In the genomic region with DNA sequence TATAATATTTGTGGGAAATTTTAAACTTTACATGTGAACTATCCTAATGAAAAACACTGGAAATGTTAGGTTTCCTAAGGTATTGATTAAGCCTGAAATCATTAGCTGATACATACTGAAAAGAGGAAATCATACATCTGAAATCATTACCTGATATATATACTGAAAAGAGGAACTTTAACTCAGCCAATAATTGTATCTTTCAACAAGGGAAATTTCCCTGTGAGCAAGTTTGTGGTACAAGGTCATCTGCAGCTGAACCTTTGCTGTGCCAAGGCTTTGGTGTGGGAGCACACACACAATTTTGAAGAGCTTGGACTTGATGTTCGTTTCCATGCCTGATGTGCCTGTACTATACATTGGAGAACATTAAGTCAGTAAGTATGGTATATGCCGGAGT, we compare ENCODE assay signal across 13 cellular contexts.
DNase-seq lines count a peak whose midpoint lies in the region; ATAC-seq and TF ChIP-seq lines count a peak whose summit lies in the region.
"Had no signal": no experiment of that assay in that cellular context is flagged by ENCODE, and none has a peak within 500 bp of the region (broad histone marks: within the 10 kb centered on the region; RNA-seq: fewer than 3 reads in every experiment).

No MANE protein-coding gene starts in this region.

- BruUV-seq in OCI-LY7 (replicated peaks; lab: Mats Ljungman, UMichigan): no TSS peak

- TF ChIP-seq CTCF in MM.1S (IDR thresholded peaks at IDR 0.05; ENCODE audit: low read length) (no peak), OCI-LY7 (conservative IDR thresholded peaks at IDR 0.05; ENCODE audit: low read length) (no peak)

- no peak overlapping the region for H3K9ac ChIP-seq in GM23248
- no peak overlapping the region for H3K9ac ChIP-seq in MM.1S (ENCODE audit: low read length)

- H3K36me3 Mint-ChIP-seq in naive thymus-derived CD4-positive, alpha-beta T cell: peaks cover 0 to 4% (median 0%) of the 10 kb centered on the region in 5 donors
- H3K36me3 Mint-ChIP-seq: brain had no signal

- DNase-seq in GM23248 (no peak), MM.1S (no peak), islet precursor cell (no peak), OCI-LY7 (ENCODE audit: low spot score) (no peak)
- no peak for DNase-seq in naive thymus-derived CD4-positive, alpha-beta T cell
- no peak for DNase-seq in stimulated activated CD4-positive, alpha-beta T cell treated with anti-CD3 and anti-CD28 coated beads, Interleukin-1b, Interleukin-23, amount 100 ng/mL, for 48 hours
- DNase-seq: DMS79; stimulated activated CD4-positive, alpha-beta T cell treated with anti-CD3 and anti-CD28 coated beads, Interleukin-2, amount 100 ng/mL, for 48 hours had no signal

- H3K79me2 ChIP-seq in GM23248 (ENCODE audit: insufficient read depth) (no peaks in the 10 kb centered on the region), MM.1S (ENCODE audit: low read length) (no peaks in the 10 kb centered on the region), OCI-LY7 (ENCODE audit: insufficient read depth, low read depth, low read length) (no peaks in the 10 kb centered on the region)

- intact Hi-C loops in naive thymus-derived CD4-positive, alpha-beta T cell (cut with micrococcal nuclease): loop anchor here in 1 of 2 donors (10.0 kb wide), 2 partner anchors 131 to 161 kb away; a partner anchor contains a TSS
- intact Hi-C loops in OCI-LY7 (cut with micrococcal nuclease; ENCODE audit: unreplicated experiment): no loop called here

- H3K4me3 Mint-ChIP-seq in naive thymus-derived CD4-positive, alpha-beta T cell: peak overlapping the region in 6 of 10 donors; percentile 66 to 77 (median 68)
- H3K4me3 Mint-ChIP-seq: brain had no signal

- peak overlapping the region in 2 of 9 donors; percentile 55 to 60 for H3K27ac Mint-ChIP-seq in naive thymus-derived CD4-positive, alpha-beta T cell
- H3K27ac Mint-ChIP-seq: brain had no signal

- in situ Hi-C loops in GM23248 (cut with MboI): no loop called here

- peaks cover 2 to 19% (median 12%) of the 10 kb centered on the region in 7 donors for H3K4me1 Mint-ChIP-seq in naive thymus-derived CD4-positive, alpha-beta T cell
- H3K4me1 Mint-ChIP-seq: brain had no signal

- H3K4me2 ChIP-seq in GM23248 (ENCODE audit: unreplicated experiment) (no peak overlapping the region), MM.1S (ENCODE audit: low read depth, low read length) (peak overlapping the region; percentile 54; the same call in 1 of the 2 replicates), OCI-LY7 (ENCODE audit: low read length) (no peak overlapping the region)

- H3K4me1 ChIP-seq in GM23248 (ENCODE audit: insufficient read depth) (no peaks in the 10 kb centered on the region), MM.1S (ENCODE audit: low read length) (no peaks in the 10 kb centered on the region), OCI-LY7 (ENCODE audit: insufficient read depth, low read length, poor library complexity, severe bottlenecking) (no peaks in the 10 kb centered on the region)
- peaks cover 0 to 7% of the 10 kb centered on the region in 2 donors for H3K4me1 ChIP-seq in naive thymus-derived CD4-positive, alpha-beta T cell (ENCODE audit: control insufficient read depth in 2 of 2, insufficient read depth in 2 of 2, low read length in 2 of 2)
- H3K4me1 ChIP-seq: SJSA1 had no signal

- H3K27me3 Mint-ChIP-seq in naive thymus-derived CD4-positive, alpha-beta T cell: no peaks in the 10 kb centered on the region
- H3K27me3 Mint-ChIP-seq: activated CD4-positive, alpha-beta memory T cell treated with anti-CD3 and anti-CD28 coated beads, Interleukin-2, amount 10 ng/mL, durations not matched to agents 7 days and 5 days; brain had no signal

- H3K9me3 ChIP-seq in GM23248 (ENCODE audit: low read depth) (no peaks in the 10 kb centered on the region), MM.1S (replicated peaks; ENCODE audit: insufficient read depth, low read length) (no peaks in the 10 kb centered on the region), OCI-LY7 (ENCODE audit: low read length) (no peaks in the 10 kb centered on the region)
- H3K9me3 ChIP-seq in naive thymus-derived CD4-positive, alpha-beta T cell (ENCODE audit: control insufficient read depth in 2 of 3, low read length in 3 of 3): no peaks in the 10 kb centered on the region
- H3K9me3 ChIP-seq: neutrophil, SJSA1 had no signal

- no peaks in the 10 kb centered on the region for H3F3A ChIP-seq in GM23248 (ENCODE audit: insufficient read depth)
- H3F3A ChIP-seq in MM.1S (ENCODE audit: insufficient read depth, low read length): no peaks in the 10 kb centered on the region

- H3K9me3 Mint-ChIP-seq in naive thymus-derived CD4-positive, alpha-beta T cell: peaks cover 0 to 4% (median 1%) of the 10 kb centered on the region in 11 donors

- H2AFZ ChIP-seq in GM23248 (peak overlapping the region; percentile 62; the same call in 1 of the 2 replicates), MM.1S (ENCODE audit: low read length) (no peak overlapping the region), OCI-LY7 (ENCODE audit: low read length) (no peak overlapping the region)

- POLR2A ChIA-PET in naive thymus-derived CD4-positive, alpha-beta T cell (lab: Charles Lee): interaction anchor here (0.6 kb wide), 1 partner anchor 125 kb away, joined by 4 read pairs; no protein-coding TSS in a partner anchor
- POLR2A ChIA-PET in OCI-LY7 (lab: Charles Lee): no interaction called here

- H3K36me3 ChIP-seq in GM23248 (ENCODE audit: low read depth) (no peaks in the 10 kb centered on the region), MM.1S (replicated peaks; ENCODE audit: insufficient read depth, low read length) (no peaks in the 10 kb centered on the region), OCI-LY7 (ENCODE audit: insufficient read depth, low read length) (no peaks in the 10 kb centered on the region)
- H3K36me3 ChIP-seq in naive thymus-derived CD4-positive, alpha-beta T cell (ENCODE audit: control insufficient read depth in 2 of 3, insufficient read depth in 3 of 3, low read length in 3 of 3): no peaks in the 10 kb centered on the region
- H3K36me3 ChIP-seq: neutrophil, SJSA1 had no signal

- ATAC-seq in GM18867 (IDR thresholded peaks at IDR 0.05; ENCODE audit: unreplicated experiment): peak; percentile 82
- no peak for ATAC-seq in naive thymus-derived CD4-positive, alpha-beta T cell

- H3K27me3 ChIP-seq in GM23248 (replicated peaks; ENCODE audit: insufficient read depth): no peaks in the 10 kb centered on the region
- H3K27me3 ChIP-seq in MM.1S (replicated peaks; ENCODE audit: insufficient read depth, low read length): no peaks in the 10 kb centered on the region
- no peaks in the 10 kb centered on the region for H3K27me3 ChIP-seq in naive thymus-derived CD4-positive, alpha-beta T cell (ENCODE audit: control insufficient read depth in 2 of 2, insufficient read depth in 2 of 2, low read length in 2 of 2)
- H3K27me3 ChIP-seq: neutrophil, SJSA1 had no signal

- 67 to 69% methylated on average over 2 of the region's 2 CpGs for WGBS in GM23248 (ENCODE audit: low coverage in 1 of 2, low lambda C conversion rate in 2 of 2, missing lambda C conversion rate in 2 of 2), 2 experiments

- H3K4me3 ChIP-seq in GM23248 (no peak overlapping the region), MM.1S (ENCODE audit: low read length) (no peak overlapping the region), OCI-LY7 (ENCODE audit: low read depth, low read length, poor library complexity, severe bottlenecking) (no peak overlapping the region)
- no peak overlapping the region for H3K4me3 ChIP-seq in naive thymus-derived CD4-positive, alpha-beta T cell (ENCODE audit: low read length)

- CTCF ChIA-PET in naive thymus-derived CD4-positive, alpha-beta T cell (lab: Charles Lee): no interaction called here
- CTCF ChIA-PET in OCI-LY7 (lab: Charles Lee; ENCODE audit: unreplicated experiment): no interaction called here

- H3K27ac ChIP-seq in GM23248: no peak overlapping the region
- no peak overlapping the region for H3K27ac ChIP-seq in MM.1S (ENCODE audit: low read length)
- H3K27ac ChIP-seq in naive thymus-derived CD4-positive, alpha-beta T cell (ENCODE audit: low read depth, low read length): no peak overlapping the region
- no peak overlapping the region for H3K27ac ChIP-seq in OCI-LY7 (ENCODE audit: low read depth, low read length, poor library complexity, severe bottlenecking)
- H3K27ac ChIP-seq: SJSA1 had no signal

- H4K20me1 ChIP-seq in GM23248 (ENCODE audit: insufficient read depth) (no peaks in the 10 kb centered on the region), MM.1S (ENCODE audit: insufficient read depth, low read length) (no peaks in the 10 kb centered on the region), OCI-LY7 (ENCODE audit: insufficient read depth, low read length) (no peaks in the 10 kb centered on the region)

- H3K9me2 ChIP-seq in GM23248 (ENCODE audit: insufficient read depth): no peaks in the 10 kb centered on the region
- H3K9me2 ChIP-seq in MM.1S (replicated peaks; ENCODE audit: insufficient read depth, low read length): no peaks in the 10 kb centered on the region
- H3K9me2 ChIP-seq in OCI-LY7 (ENCODE audit: insufficient read depth, low read length): no peaks in the 10 kb centered on the region
